ENCODE assay signal across 17 cellular contexts in genomic region chr4:68267433-68267944, GRCh38. TPM values are rescaled to one million over a fixed set of nuclear protein-coding genes. Genes with fewer than 3 reads are reported as not detected.
DNase-seq lines count a peak whose midpoint lies in the region; ATAC-seq, FAIRE-seq and TF ChIP-seq lines count a peak whose summit lies in the region.
"Had no signal": no experiment of that assay in that cellular context is flagged by ENCODE, and none has a peak within 500 bp of the region (broad histone marks: within the 10 kb centered on the region; RNA-seq: fewer than 3 reads in every experiment).

No MANE protein-coding gene starts in this region.

- dilution Hi-C loops in mammary epithelial cell (cut with HindIII; ENCODE audit: low sequenced_read_pairs), result no loop called here
- dilution Hi-C loops in keratinocyte (cut with MboI; ENCODE audit: extremely low pct_ligation_motif_present, low sequenced_read_pairs), result no loop called here

- no peaks in the 10 kb centered on the region for H3K27me3 ChIP-seq in mammary epithelial cell (ENCODE audit: insufficient read depth, low read length)
- no peaks in the 10 kb centered on the region for H3K27me3 ChIP-seq in breast epithelium
- H3K27me3 ChIP-seq in keratinocyte (ENCODE audit: control insufficient read depth, extremely low read depth, insufficient read depth, low read length), result no peaks in the 10 kb centered on the region
- H3K27me3 ChIP-seq in upper lobe of left lung, result no peaks in the 10 kb centered on the region
- H3K27me3 ChIP-seq: body of pancreas, thyroid gland had no signal

- WGBS in mammary epithelial cell (ENCODE audit: low coverage, missing lambda C conversion rate), result 23% methylated on average over 2 of the region's 2 CpGs
- 53 to 63% methylated on average over 2 of the region's 2 CpGs for WGBS in upper lobe of left lung, 2 donors

- no peaks in the 10 kb centered on the region for H4K20me1 ChIP-seq in mammary epithelial cell (ENCODE audit: insufficient read depth, low read length)
- H4K20me1 ChIP-seq in keratinocyte (ENCODE audit: control insufficient read depth, extremely low read depth, insufficient read depth, low read length), result no peaks in the 10 kb centered on the region

- peaks cover 3% of the 10 kb centered on the region for H3K9me3 Mint-ChIP-seq in activated T-cell treated with anti-CD3 and anti-CD28 coated beads, Interleukin-2, amount 50 U/mL, for 4 hours
- no peaks in the 10 kb centered on the region for H3K9me3 Mint-ChIP-seq in T-cell

- peak; percentile 90 for FAIRE-seq in keratinocyte (lab: Jason Lieb, UNC)

- no peak overlapping the region for H3K4me3 Mint-ChIP-seq in activated T-cell treated with anti-CD3 and anti-CD28 coated beads, Interleukin-2, amount 50 U/mL, for 4 hours
- no peak overlapping the region for H3K4me3 Mint-ChIP-seq in T-cell

- no TSS peak for BruUV-seq in mammary epithelial cell (replicated peaks; lab: Mats Ljungman, UMichigan)

- TF ChIP-seq POLR2A in breast epithelium (IDR thresholded peaks at IDR 0.05) (no peak), upper lobe of left lung (IDR thresholded peaks at IDR 0.05) (no peak)

- POLR2A ChIA-PET in T-cell (lab: Charles Lee), result no interaction called here

- H3K4me2 ChIP-seq in mammary epithelial cell (ENCODE audit: insufficient read depth, low read depth, low read length), result peak overlapping the region; percentile 34
- H3K4me2 ChIP-seq in keratinocyte (ENCODE audit: control insufficient read depth, extremely low read depth, insufficient read depth, low read depth, low read length), result no peak overlapping the region

- H3K36me3 ChIP-seq in mammary epithelial cell (ENCODE audit: insufficient read depth, low read length) (no peaks in the 10 kb centered on the region), breast epithelium (no peaks in the 10 kb centered on the region), keratinocyte (ENCODE audit: control insufficient read depth in 2 of 2, extremely low read depth in 1 of 2, insufficient read depth in 2 of 2, low read length in 2 of 2) (no peaks in the 10 kb centered on the region), upper lobe of left lung (no peaks in the 10 kb centered on the region)
- H3K36me3 ChIP-seq: thyroid gland had no signal

- H3K27ac Mint-ChIP-seq in T-cell, result no peak overlapping the region

- H3K36me3 Mint-ChIP-seq in activated T-cell treated with anti-CD3 and anti-CD28 coated beads, Interleukin-2, amount 50 U/mL, for 4 hours (ENCODE audit: insufficient read depth), result no peaks in the 10 kb centered on the region
- H3K36me3 Mint-ChIP-seq in T-cell, result no peaks in the 10 kb centered on the region

- H3K79me2 ChIP-seq in mammary epithelial cell (ENCODE audit: insufficient read depth, low read length) (no peaks in the 10 kb centered on the region), keratinocyte (ENCODE audit: control insufficient read depth, insufficient read depth, low read length) (no peaks in the 10 kb centered on the region)

- DNase-seq in mammary epithelial cell (peak; percentile 71), breast epithelium (ENCODE audit: low spot score in 2 of 2) (no peak), astrocyte of the spinal cord (ENCODE audit: low read depth, low spot score) (peak; percentile 72), keratinocyte (ENCODE audit: low read depth, low spot score) (peak; percentile 25), upper lobe of left lung (no peak), T-cell (no peak)
- DNase-seq in activated T-cell treated with anti-CD3 and anti-CD28 coated beads, Interleukin-2, amount 50 U/mL, for 4 hours, result no peak
- DNase-seq: body of pancreas; hypothalamus; NCI-H1092 treated with DMSO at 0.1 percent for 48 hours; occipital lobe; stimulated activated CD4-positive, alpha-beta T cell treated with anti-CD3 and anti-CD28 coated beads, Interleukin-12 subunit alpha, Interleukin-12 subunit beta, amount 100 ng/mL, for 4 hours; thyroid gland had no signal

- no peak for TF ChIP-seq EP300 in upper lobe of left lung (IDR thresholded peaks at IDR 0.05)

- H3K27ac ChIP-seq in mammary epithelial cell (ENCODE audit: insufficient read depth, low read depth, low read length), result peak overlapping the region; percentile 9
- no peak overlapping the region for H3K27ac ChIP-seq in breast epithelium
- no peak overlapping the region for H3K27ac ChIP-seq in keratinocyte (ENCODE audit: control insufficient read depth, insufficient read depth, low read length)
- H3K27ac ChIP-seq in upper lobe of left lung, result no peak overlapping the region
- H3K27ac ChIP-seq: body of pancreas, thyroid gland had no signal

- intact Hi-C loops in mammary epithelial cell (cut with micrococcal nuclease), result no loop called here
- intact Hi-C loops in breast epithelium (cut with DNase I; ENCODE audit: low total_unique reads), result no loop called here

- peaks cover 3% of the 10 kb centered on the region for H3K4me1 Mint-ChIP-seq in activated T-cell treated with anti-CD3 and anti-CD28 coated beads, Interleukin-2, amount 50 U/mL, for 4 hours (ENCODE audit: low read depth)
- H3K4me1 Mint-ChIP-seq in T-cell, result peaks cover 0 to 2% (median 0%) of the 10 kb centered on the region in 3 donors

- H3K4me1 ChIP-seq in mammary epithelial cell (ENCODE audit: insufficient read depth, low read length), result peaks cover 14% of the 10 kb centered on the region
- H3K4me1 ChIP-seq in breast epithelium, result no peaks in the 10 kb centered on the region
- H3K4me1 ChIP-seq in keratinocyte (ENCODE audit: control insufficient read depth, extremely low read depth, insufficient read depth, low read length), result peaks cover 9% of the 10 kb centered on the region
- H3K4me1 ChIP-seq in upper lobe of left lung, result peaks cover 0 to 3% (median 0%) of the 10 kb centered on the region in 4 donors
- H3K4me1 ChIP-seq: body of pancreas, thyroid gland had no signal

- H2AFZ ChIP-seq in mammary epithelial cell (ENCODE audit: low read depth, low read length) (peak overlapping the region; percentile 64), keratinocyte (ENCODE audit: control insufficient read depth, low read length) (peak overlapping the region; percentile 68)

- H3K27me3 Mint-ChIP-seq in activated T-cell treated with anti-CD3 and anti-CD28 coated beads, Interleukin-2, amount 50 U/mL, for 4 hours (ENCODE audit: low read depth), result no peaks in the 10 kb centered on the region
- peaks cover 1 to 5% of the 10 kb centered on the region in 2 donors for H3K27me3 Mint-ChIP-seq in T-cell

- H3K9me3 ChIP-seq in mammary epithelial cell (replicated peaks; ENCODE audit: insufficient read depth, low read length), result no peaks in the 10 kb centered on the region
- H3K9me3 ChIP-seq in breast epithelium, result no peaks in the 10 kb centered on the region
- H3K9me3 ChIP-seq in keratinocyte (ENCODE audit: control insufficient read depth, low read depth, low read length), result no peaks in the 10 kb centered on the region
- H3K9me3 ChIP-seq in upper lobe of left lung, result no peaks in the 10 kb centered on the region
- H3K9me3 ChIP-seq: body of pancreas, thyroid gland had no signal

- no peak overlapping the region for H3K4me3 ChIP-seq in mammary epithelial cell (replicated peaks in 1 of 3; ENCODE audit: insufficient read depth in 1 of 3, low read depth in 2 of 3, low read length in 3 of 3)
- H3K4me3 ChIP-seq in breast epithelium, result no peak overlapping the region
- no peak overlapping the region for H3K4me3 ChIP-seq in astrocyte of the spinal cord (ENCODE audit: low read depth, low read length)
- no peak overlapping the region for H3K4me3 ChIP-seq in keratinocyte (ENCODE audit: control insufficient read depth in 2 of 3, extremely low read depth in 1 of 3, insufficient read depth in 2 of 3, low read depth in 1 of 3, low read length in 3 of 3)
- no peak overlapping the region for H3K4me3 ChIP-seq in upper lobe of left lung
- H3K4me3 ChIP-seq: body of pancreas, lung, thyroid gland had no signal

- ATAC-seq in GM21381 (IDR thresholded peaks at IDR 0.05; ENCODE audit: unreplicated experiment) (no peak), upper lobe of left lung (ENCODE audit: low FRiP score in 2 of 2) (no peak), T-cell (replicated peaks in 1 of 4) (no peak)
- ATAC-seq in activated T-cell treated with anti-CD3 and anti-CD28 coated beads, Interleukin-2, amount 50 U/mL, for 4 hours, result no peak
- ATAC-seq: activated CD4-positive, CD25-positive, alpha-beta regulatory T cell treated with anti-CD3 and anti-CD28 coated beads, Interleukin-2, amount 50 U/mL, for 24 hours; body of pancreas had no signal

- in situ Hi-C loops in mammary epithelial cell (cut with MboI; ENCODE audit: low sequenced_read_pairs in 2 of 2) (no loop called here), astrocyte of the spinal cord (cut with HindIII; ENCODE audit: low sequenced_read_pairs) (no loop called here)

- H3K9ac ChIP-seq in mammary epithelial cell (ENCODE audit: insufficient read depth, low read length) (no peak overlapping the region), keratinocyte (ENCODE audit: control insufficient read depth, extremely low read depth, insufficient read depth, low read length) (no peak overlapping the region)

- no peaks in the 10 kb centered on the region for H3K9me1 ChIP-seq in keratinocyte (ENCODE audit: control insufficient read depth, extremely low read depth, insufficient read depth, low read length)

- CTCF ChIA-PET in mammary epithelial cell (lab: Charles Lee; ENCODE audit: low non-redundant PET) (no interaction called here), T-cell (lab: Charles Lee) (interaction anchor here in 1 of 2 donors (1.4 kb wide), 1 partner anchor 108 kb away, joined by 3 read pairs; no protein-coding TSS in a partner anchor)

- TF ChIP-seq CTCF in mammary epithelial cell (conservative IDR thresholded peaks at IDR 0.05 in 1 of 2, IDR thresholded peaks at IDR 0.05 in 1 of 2; ENCODE audit: extremely low read depth in 1 of 2, insufficient read depth in 1 of 2, low read depth in 1 of 2, low read length in 2 of 2) (no peak), breast epithelium (IDR thresholded peaks at IDR 0.05) (no peak), astrocyte of the spinal cord (IDR thresholded peaks at IDR 0.05; ENCODE audit: low read depth, low read length) (no peak), keratinocyte (optimal IDR thresholded peaks at IDR 0.05 in 1 of 3, IDR thresholded peaks at IDR 0.05 in 1 of 3, conservative IDR thresholded peaks at IDR 0.05 in 1 of 3; ENCODE audit: extremely low read depth in 1 of 3, insufficient read depth in 2 of 3, low read length in 3 of 3) (no peak), upper lobe of left lung (IDR thresholded peaks at IDR 0.05) (no peak)

RNA-seq across cellular contexts. Expression of gene TMPRSS11B, which starts 22.0 kb away (rescaled TPM):
- total RNA-seq in mammary epithelial cell (not detected), breast epithelium (not detected), upper lobe of left lung (not detected), T-cell (not detected)
- polyA plus RNA-seq in mammary epithelial cell (not detected), keratinocyte (0.35 to 2.0 TPM (median 0.58 TPM) in 3 replicates)
- polyA minus RNA-seq in mammary epithelial cell (not detected), keratinocyte (0.62 to 1.2 TPM (median 1.0 TPM) in 3 replicates)
- polyA plus RNA-seq in keratinocyte (2011; ENCODE audit: low read depth), result 0.27 TPM
- 0.66 and 1.1 TPM in 2 replicates for polyA plus RNA-seq in keratinocyte (2011; cell fraction: cytosol; rRNA removed)
- polyA plus RNA-seq in keratinocyte (2011; cell fraction: nucleus; rRNA removed), result 4.6 and 5.4 TPM in 2 replicates
- 0.15 and 0.18 TPM in 2 replicates for polyA plus RNA-seq in keratinocyte (2012; ENCODE audit: low replicate concordance)
- polyA minus RNA-seq in keratinocyte (2011; cell fraction: cytosol; rRNA and poly(A)+ RNA removed), result 2.3 TPM
- polyA minus RNA-seq in keratinocyte (2011; cell fraction: nucleus; rRNA and poly(A)+ RNA removed), result 0.53 and 1.1 TPM in 2 replicates
- not detected for total RNA-seq in activated T-cell treated with anti-CD3 and anti-CD28 coated beads, Interleukin-2, amount 50 U/mL, for 4 hours
- total RNA-seq: A673, body of pancreas, thyroid gland had no signal

Comparison
In these comparisons a context has a peak if more than half of its experiments do, and no peak if none do; other contexts are left out.
1. DNase-seq: peak in mammary epithelial cell (single experiment), astrocyte of the spinal cord (single experiment) and keratinocyte (single experiment); none in breast epithelium (0 of 2), upper lobe of left lung (0 of 2), activated T-cell treated with anti-CD3 and anti-CD28 coated beads, Interleukin-2, amount 50 U/mL, for 4 hours (single experiment) and T-cell (0 of 34).